Comparison of ENCODE assay signal across 28 cellular contexts in the genomic region with DNA sequence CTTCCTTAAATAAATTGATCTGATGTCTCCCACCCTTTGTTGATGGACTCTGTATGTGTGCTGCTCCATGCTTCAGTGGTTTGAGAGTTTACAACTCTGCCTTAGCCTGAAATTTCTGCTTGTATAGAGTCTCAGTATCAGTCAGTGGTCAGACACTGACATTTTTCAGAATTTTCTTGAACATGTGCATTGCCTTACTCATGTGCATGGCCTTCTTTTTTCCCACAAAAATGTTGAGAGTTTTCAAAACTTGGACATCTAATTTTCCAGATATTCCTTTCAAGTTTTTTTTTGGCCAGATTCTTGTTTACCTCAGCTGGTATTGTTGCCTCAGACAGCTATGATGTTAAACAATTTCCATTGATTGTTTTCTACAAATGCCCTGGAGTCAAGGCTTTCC.
"Had no signal": no experiment of that assay in that cellular context is flagged by ENCODE, and none has a peak within 500 bp of the region (broad histone marks: within the 10 kb centered on the region; RNA-seq: fewer than 3 reads in every experiment).

No MANE protein-coding gene starts in this region.

- H3K4me3 ChIP-seq: K562, SJSA1 had no signal

- H3K27ac Mint-ChIP-seq: activated CD8-positive, alpha-beta T cell treated with anti-CD3 and anti-CD28 coated beads, Interleukin-2, amount 10 ng/mL, durations not matched to agents 7 days and 5 days; activated naive CD4-positive, alpha-beta T cell treated with anti-CD3 and anti-CD28 coated beads, Interleukin-2, amount 50 U/mL, for 72 hours; activated naive CD8-positive, alpha-beta T cell treated with anti-CD3 and anti-CD28 coated beads, Interleukin-2, amount 50 U/mL, for 24 hours; activated T-cell treated with anti-CD3 and anti-CD28 coated beads, Interleukin-2, amount 50 U/mL, for 24 hours; activated T-helper 1 cell treated with anti-CD3 and anti-CD28 coated beads, Interleukin-12 subunit alpha, Interleukin-12 subunit beta, Interleukin-2, Interleukin-4 antibody, amounts not matched to agents 30 ng/mL and 10 ng/mL and 1 ng/mL, durations not matched to agents 14 hours and 24 hours and 36 hours; brain; T-helper 17 cell; WTC11 had no signal

- H3K36me3 Mint-ChIP-seq: activated naive CD4-positive, alpha-beta T cell treated with anti-CD3 and anti-CD28 coated beads, Interleukin-2, amount 50 U/mL, for 72 hours; brain had no signal

- ATAC-seq: activated CD8-positive, alpha-beta T cell treated with anti-CD3 and anti-CD28 coated beads, Interleukin-2, amount 10 ng/mL, durations not matched to agents 7 days and 5 days; activated naive CD4-positive, alpha-beta T cell treated with anti-CD3 and anti-CD28 coated beads, Interleukin-2, amount 50 U/mL, for 72 hours; activated naive CD8-positive, alpha-beta T cell treated with anti-CD3 and anti-CD28 coated beads, Interleukin-2, amount 50 U/mL, for 24 hours; K562; PC-3; T-helper 17 cell; WTC11 had no signal

- H3K9me3 Mint-ChIP-seq: activated T-helper 1 cell treated with anti-CD3 and anti-CD28 coated beads, Interleukin-12 subunit alpha, Interleukin-12 subunit beta, Interleukin-2, Interleukin-4 antibody, amounts not matched to agents 30 ng/mL and 10 ng/mL and 1 ng/mL, durations not matched to agents 14 hours and 24 hours and 36 hours had no signal

- H3K4me3 Mint-ChIP-seq: activated CD8-positive, alpha-beta T cell treated with anti-CD3 and anti-CD28 coated beads, Interleukin-2, amount 10 ng/mL, durations not matched to agents 7 days and 5 days; activated naive CD8-positive, alpha-beta T cell treated with anti-CD3 and anti-CD28 coated beads, Interleukin-2, amount 50 U/mL, for 24 hours; activated T-cell treated with anti-CD3 and anti-CD28 coated beads, Interleukin-2, amount 50 U/mL, for 24 hours; activated T-helper 1 cell treated with anti-CD3 and anti-CD28 coated beads, Interleukin-12 subunit alpha, Interleukin-12 subunit beta, Interleukin-2, Interleukin-4 antibody, amounts not matched to agents 30 ng/mL and 10 ng/mL and 1 ng/mL, durations not matched to agents 14 hours and 24 hours and 36 hours; brain; central memory CD8-positive, alpha-beta T cell; T-helper 17 cell; WTC11 had no signal

- H3K36me3 ChIP-seq: SJSA1 had no signal

- H3K4me1 Mint-ChIP-seq: activated naive CD8-positive, alpha-beta T cell treated with anti-CD3 and anti-CD28 coated beads, Interleukin-2, amount 50 U/mL, for 24 hours; brain; central memory CD8-positive, alpha-beta T cell; T-helper 17 cell had no signal

- H3K27me3 ChIP-seq: SJSA1 had no signal

- H3K27ac ChIP-seq: SJSA1 had no signal

- H3K4me1 ChIP-seq: SJSA1 had no signal

- H3K9me3 ChIP-seq: SJSA1 had no signal

- H3K27me3 Mint-ChIP-seq: activated naive CD8-positive, alpha-beta T cell treated with anti-CD3 and anti-CD28 coated beads, Interleukin-2, amount 50 U/mL, for 24 hours; activated T-cell treated with anti-CD3 and anti-CD28 coated beads, Interleukin-2, amount 50 U/mL, for 24 hours; brain; central memory CD8-positive, alpha-beta T cell; T-helper 17 cell had no signal

- DNase-seq: activated CD4-positive, alpha-beta T cell treated with anti-CD3 and anti-CD28 coated beads for 48 hours; activated CD4-positive, alpha-beta T cell treated with anti-CD3 and anti-CD28 coated beads, Interleukin-2, amount 50 U/mL, for 4 hours; activated CD4-positive, CD25-positive, alpha-beta regulatory T cell treated with anti-CD3 and anti-CD28 coated beads, Interleukin-2, amount 50 U/mL, for 72 hours; activated CD8-positive, alpha-beta T cell treated with anti-CD3 and anti-CD28 coated beads, Interleukin-2, amount 10 ng/mL, durations not matched to agents 7 days and 5 days; activated effector memory CD4-positive, alpha-beta T cell treated with Interleukin-2 at 50 U/mL for 16 hours; activated naive CD4-positive, alpha-beta T cell; activated naive CD8-positive, alpha-beta T cell treated with anti-CD3 and anti-CD28 coated beads, Interleukin-2, amount 50 U/mL, for 24 hours; activated T-cell treated with anti-CD3 and anti-CD28 coated beads, Interleukin-2, amount 50 U/mL, for 24 hours; amygdala; Karpas-422; MM.1S; NCI-H1105 treated with DMSO at 0.1 percent for 48 hours; NCI-H1436 treated with DMSO at 0.1 percent for 48 hours; NCI-H187; NCI-H2081; NCI-H446; NCI-H524; PC-3; SHP77; T-helper 17 cell; T-helper 9 cell had no signal
